Comparison of ENCODE assay signal across 13 cellular contexts in the genomic region with DNA sequence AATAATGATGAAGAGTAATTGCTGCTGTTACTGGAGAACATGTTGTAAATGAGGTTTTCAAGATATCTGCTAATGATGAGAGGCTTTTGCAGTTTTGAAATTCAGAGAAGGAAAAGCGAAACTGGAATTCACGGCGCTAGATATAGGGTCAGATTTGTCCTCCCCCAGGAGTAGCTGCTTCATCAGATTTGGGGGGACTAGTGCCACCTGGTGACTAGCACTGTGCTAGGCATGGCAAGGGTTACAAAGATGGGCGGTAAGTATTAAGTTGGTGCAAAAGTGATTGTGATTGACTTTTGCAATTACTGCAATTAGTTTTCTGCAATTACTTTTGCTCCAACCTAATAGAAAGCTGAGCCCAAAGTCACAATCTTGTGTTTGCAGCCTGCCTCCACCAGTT.
DNase-seq lines count a peak whose midpoint lies in the region; ATAC-seq, FAIRE-seq and TF ChIP-seq lines count a peak whose summit lies in the region.
"Had no signal": no experiment of that assay in that cellular context is flagged by ENCODE, and none has a peak within 500 bp of the region (broad histone marks: within the 10 kb centered on the region; RNA-seq: fewer than 3 reads in every experiment).

No MANE protein-coding gene starts in this region.

- peaks cover 10% of the 10 kb centered on the region for H3K9me3 Mint-ChIP-seq in activated CD4-positive, alpha-beta T cell treated with anti-CD3 and anti-CD28 coated beads for 36 hours (ENCODE audit: low read depth)
- H3K9me3 Mint-ChIP-seq: nephron progenitor cell had no signal

- no peak for TF ChIP-seq POLR2A in GM12891 (IDR thresholded peaks at IDR 0.05; ENCODE audit: low read depth, low read length)

- no peak overlapping the region for H3K4me3 ChIP-seq in GM12875 (ENCODE audit: low read depth, low read length)
- no peak overlapping the region for H3K4me3 ChIP-seq in bronchial epithelial cell (ENCODE audit: low read depth, low read length)
- H3K4me3 ChIP-seq: stomach had no signal

- no peaks in the 10 kb centered on the region for H3K36me3 ChIP-seq in bronchial epithelial cell (ENCODE audit: control insufficient read depth, insufficient read depth, low read length)
- H3K36me3 ChIP-seq: stomach had no signal

- no peaks in the 10 kb centered on the region for H3K36me3 Mint-ChIP-seq in activated CD4-positive, alpha-beta T cell treated with anti-CD3 and anti-CD28 coated beads for 36 hours (ENCODE audit: low read depth)

- POLR2A ChIA-PET in activated CD4-positive, alpha-beta T cell treated with anti-CD3 and anti-CD28 coated beads for 36 hours (lab: Charles Lee), result no interaction called here

- H3K27me3 Mint-ChIP-seq in activated CD4-positive, alpha-beta T cell treated with anti-CD3 and anti-CD28 coated beads for 36 hours, result no peaks in the 10 kb centered on the region
- H3K27me3 Mint-ChIP-seq: activated CD8-positive, alpha-beta T cell treated with anti-CD3 and anti-CD28 coated beads for 36 hours had no signal

- H3K27ac Mint-ChIP-seq in activated CD4-positive, alpha-beta T cell treated with anti-CD3 and anti-CD28 coated beads for 36 hours, result no peak overlapping the region
- H3K27ac Mint-ChIP-seq: activated CD8-positive, alpha-beta T cell treated with anti-CD3 and anti-CD28 coated beads for 36 hours; nephron progenitor cell had no signal

- FAIRE-seq in bronchial epithelial cell (lab: Jason Lieb, UNC), result no peak
- FAIRE-seq in GM12891 (lab: Jason Lieb, UNC), result no peak
- FAIRE-seq: kidney had no signal

- ATAC-seq in activated CD4-positive, alpha-beta T cell treated with anti-CD3 and anti-CD28 coated beads for 36 hours, result no peak
- ATAC-seq in GM21360 (IDR thresholded peaks at IDR 0.05; ENCODE audit: unreplicated experiment), result no peak
- ATAC-seq: activated CD8-positive, alpha-beta T cell treated with anti-CD3 and anti-CD28 coated beads for 36 hours had no signal

- intact Hi-C loops in activated CD4-positive, alpha-beta T cell treated with anti-CD3 and anti-CD28 coated beads for 36 hours (cut with DNase I, micrococcal nuclease), result no loop called here

- no peak overlapping the region for H3K4me3 Mint-ChIP-seq in activated CD4-positive, alpha-beta T cell treated with anti-CD3 and anti-CD28 coated beads for 36 hours
- H3K4me3 Mint-ChIP-seq: activated CD8-positive, alpha-beta T cell treated with anti-CD3 and anti-CD28 coated beads for 36 hours; nephron progenitor cell had no signal

- no peaks in the 10 kb centered on the region for H3K4me1 Mint-ChIP-seq in activated CD4-positive, alpha-beta T cell treated with anti-CD3 and anti-CD28 coated beads for 36 hours
- H3K4me1 Mint-ChIP-seq: nephron progenitor cell had no signal

- DNase-seq in 8988T (peak; percentile 23), NCI-H226 (peak; percentile 7), bronchial epithelial cell (ENCODE audit: low read depth) (no peak), GM12891 (ENCODE audit: insufficient read length, low spot score) (no peak)
- DNase-seq in activated CD4-positive, alpha-beta T cell treated with anti-CD3 and anti-CD28 coated beads for 36 hours, result no peak
- no peak for DNase-seq in activated CD8-positive, alpha-beta memory T cell treated with anti-CD3 and anti-CD28 coated beads, Interleukin-2, amount 50 U/mL, for 4 hours
- DNase-seq: activated CD8-positive, alpha-beta T cell treated with anti-CD3 and anti-CD28 coated beads for 36 hours; kidney; NCI-H187 treated with DMSO at 0.1 percent for 48 hours; nephron progenitor cell; stomach had no signal

- CTCF ChIA-PET in activated CD4-positive, alpha-beta T cell treated with anti-CD3 and anti-CD28 coated beads for 36 hours (lab: Charles Lee), result no interaction called here

- peak; percentile 43; the same call in 1 of the 2 replicates for TF ChIP-seq CTCF in GM12875 (IDR thresholded peaks at IDR 0.05; ENCODE audit: borderline replicate concordance, insufficient read depth, low read depth, low read length)
- TF ChIP-seq CTCF in bronchial epithelial cell (IDR thresholded peaks at IDR 0.05; ENCODE audit: insufficient read depth, low read length, severe bottlenecking), result peak; percentile 44

- H3K27me3 ChIP-seq in bronchial epithelial cell (ENCODE audit: control insufficient read depth, insufficient read depth, low read length), result no peaks in the 10 kb centered on the region
- H3K27me3 ChIP-seq: stomach had no signal

TF ChIP-seq in GM12891, 5 proteins besides CTCF, POLR2A, EP300 and RAD21:
- TF ChIP-seq POU2F2 (IDR thresholded peaks at IDR 0.05; ENCODE audit: low read depth, low read length), result no peak
- no peak for TF ChIP-seq SPI1 (IDR thresholded peaks at IDR 0.05; ENCODE audit: low read depth, low read length)
- no peak for TF ChIP-seq PAX5 (IDR thresholded peaks at IDR 0.05; ENCODE audit: insufficient read depth, low read length, severe bottlenecking)
- no peak for TF ChIP-seq TAF1 (IDR thresholded peaks at IDR 0.05; ENCODE audit: low read depth, low read length)
- TF ChIP-seq POLR2AphosphoS5 (IDR thresholded peaks at IDR 0.05; ENCODE audit: low read depth, low read length), result no peak

Comparison
In these comparisons a context has a peak if more than half of its experiments do, and no peak if none do; other contexts are left out.
1. DNase-seq: peak in 8988T (single experiment) and NCI-H226 (single experiment); none in bronchial epithelial cell (single experiment), GM12891 (single experiment), activated CD4-positive, alpha-beta T cell treated with anti-CD3 and anti-CD28 coated beads for 36 hours (single experiment) and activated CD8-positive, alpha-beta memory T cell treated with anti-CD3 and anti-CD28 coated beads, Interleukin-2, amount 50 U/mL, for 4 hours (single experiment).